3 cellular contexts compared by ENCODE assay signal in genomic region chr20:43309266-43309665, GRCh38.
"Had no signal": no experiment of that assay in that cellular context is flagged by ENCODE, and none has a peak within 500 bp of the region (broad histone marks: within the 10 kb centered on the region; RNA-seq: fewer than 3 reads in every experiment).

No MANE protein-coding gene starts in this region.

- H3K4me3 ChIP-seq: GM12878 had no signal

- DNase-seq: GDM1, GF-D8 had no signal
